Comparison of ENCODE assay signal across 16 cellular contexts in the genomic region with DNA sequence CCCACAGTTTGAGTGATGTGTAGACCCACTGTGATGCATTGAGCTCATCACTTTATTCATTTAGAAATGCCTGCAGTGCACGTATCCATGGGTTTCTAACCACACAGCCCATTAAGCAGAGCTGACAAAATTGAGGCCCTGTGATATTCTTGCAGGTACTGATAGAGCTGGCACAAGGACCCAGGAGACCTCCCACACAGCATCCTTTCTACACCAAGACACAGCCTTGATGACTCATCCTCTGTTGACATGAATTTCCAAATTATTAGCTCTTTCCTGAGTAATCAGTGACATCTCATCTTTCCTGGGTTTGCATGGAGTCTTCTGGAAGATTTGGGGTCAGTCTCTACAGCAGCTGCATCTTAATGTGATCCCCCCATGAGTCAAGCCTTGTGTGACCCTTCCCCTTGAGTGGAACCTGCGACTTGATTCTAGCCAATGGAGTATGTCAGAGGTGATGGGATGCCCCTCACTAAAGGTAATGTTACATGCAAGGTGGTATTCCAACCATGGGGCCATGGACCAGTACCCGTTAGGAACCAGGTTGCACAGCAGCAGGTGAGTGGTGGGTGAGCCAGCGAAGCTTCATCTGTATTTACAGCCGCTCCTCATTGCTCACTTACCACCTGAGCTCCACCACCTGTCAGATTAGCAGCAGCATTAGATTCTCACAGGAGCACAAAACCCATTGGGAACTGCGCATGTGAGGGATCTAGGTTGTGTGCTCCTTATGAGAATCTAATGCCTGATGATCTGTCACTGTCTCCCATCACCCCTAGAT.
DNase-seq lines count a peak whose midpoint lies in the region; ATAC-seq, FAIRE-seq and TF ChIP-seq lines count a peak whose summit lies in the region.
"Had no signal": no experiment of that assay in that cellular context is flagged by ENCODE, and none has a peak within 500 bp of the region (broad histone marks: within the 10 kb centered on the region; RNA-seq: fewer than 3 reads in every experiment).

No MANE protein-coding gene starts in this region.

- peaks cover 3% of the 10 kb centered on the region; the same call in 1 of the 2 replicates for H3K23me2 ChIP-seq in H1 (ENCODE audit: low read depth, low read length)

- H3K79me2 ChIP-seq in GM23248 (ENCODE audit: insufficient read depth): no peaks in the 10 kb centered on the region
- no peaks in the 10 kb centered on the region for H3K79me2 ChIP-seq in H1 (ENCODE audit: control insufficient read depth in 1 of 2, insufficient read depth in 2 of 2, low read length in 2 of 2)
- H3K79me2 ChIP-seq in osteoblast (ENCODE audit: insufficient read depth, low read length): no peaks in the 10 kb centered on the region

- no peak for TF ChIP-seq RAD21 in H1 (IDR thresholded peaks at IDR 0.05 in 1 of 2, conservative IDR thresholded peaks at IDR 0.05 in 1 of 2; ENCODE audit: low read depth in 2 of 2, low read length in 2 of 2)

- peak; percentile 89 for DNase-seq in GM23248
- peak; percentile 25 for DNase-seq in NCI-H146 treated with DMSO at 0.1 percent for 48 hours (lab: John Stamatoyannopoulos, UW; ENCODE audit: unreplicated experiment)
- DNase-seq in H1 (ENCODE audit: low read depth in 1 of 2, low spot score in 2 of 2): no peak
- DNase-seq in osteoblast (ENCODE audit: insufficient read length, low spot score, missing footprints): no peak
- DNase-seq in NCI-H2227 treated with DMSO at 0.1 percent for 48 hours (lab: John Stamatoyannopoulos, UW): no peak
- no peak for DNase-seq in left lung
- DNase-seq: activated CD4-positive, alpha-beta memory T cell treated with anti-CD3 and anti-CD28 coated beads for 36 hours; activated effector memory CD4-positive, alpha-beta T cell treated with anti-CD3 and anti-CD28 coated beads, Interleukin-2, amount 50 U/mL, for 16 hours; body of pancreas; COR-L47; Kasumi-1; mesendoderm; NCI-H2107; ovary; testis had no signal

- no peak for FAIRE-seq in H1 (lab: Jason Lieb, UNC)

- no peak overlapping the region for H3K23ac ChIP-seq in H1 (ENCODE audit: insufficient read length)

- H4K91ac ChIP-seq in H1 (replicated peaks; ENCODE audit: insufficient read length, low read length): peak overlapping the region; percentile 4

- H3K14ac ChIP-seq in H1 (ENCODE audit: insufficient read length): no peak overlapping the region

- H3K4ac ChIP-seq in H1 (replicated peaks; ENCODE audit: insufficient read length, low read depth, low read length): no peak overlapping the region

- H3K4me2 ChIP-seq in GM23248 (ENCODE audit: unreplicated experiment) (peak overlapping the region; percentile 74), H1 (ENCODE audit: insufficient read depth in 1 of 2, low read depth in 2 of 2, low read length in 2 of 2) (no peak overlapping the region), osteoblast (ENCODE audit: insufficient read depth, low read length) (no peak overlapping the region)

- TF ChIP-seq EP300 in H1 (IDR thresholded peaks at IDR 0.05; ENCODE audit: borderline replicate concordance in 1 of 2, low read depth in 2 of 2, low read length in 2 of 2): no peak

- no peak overlapping the region for H2BK15ac ChIP-seq in H1 (ENCODE audit: low read length)

- H2BK20ac ChIP-seq in H1 (ENCODE audit: low read length): peak overlapping the region; percentile 8; the same call in 1 of the 2 replicates

- POLR2A ChIA-PET in H1 (lab: Charles Lee; ENCODE audit: partially characterized antibody): interaction anchor here (1.2 kb wide), 1 partner anchor 54 kb away, joined by 3 read pairs; no protein-coding TSS in a partner anchor

- H2AK5ac ChIP-seq in H1 (ENCODE audit: low read depth, low read length): no peak overlapping the region; the same call in 1 of the 2 replicates

- in situ Hi-C loops in GM23248 (cut with MboI): no loop called here

- H3K4me1 ChIP-seq in GM23248 (ENCODE audit: insufficient read depth) (peaks cover 55% of the 10 kb centered on the region), H1 (replicated peaks in 1 of 4; ENCODE audit: control insufficient read depth in 3 of 4, insufficient read depth in 4 of 4, low read length in 3 of 4) (peaks cover 4 to 24% (median 21%) of the 10 kb centered on the region in 4 experiments; a peak in 6 of 7 replicates), osteoblast (ENCODE audit: insufficient read depth, low read length) (peaks cover 58% of the 10 kb centered on the region), left lung (no peaks in the 10 kb centered on the region)

- no peak overlapping the region for H2AFZ ChIP-seq in GM23248
- H2AFZ ChIP-seq in H1 (ENCODE audit: low read length): no peak overlapping the region
- H2AFZ ChIP-seq in osteoblast (ENCODE audit: low read length): no peak overlapping the region

- H3K27ac ChIP-seq in GM23248: peak overlapping the region; percentile 87; the same call in 1 of the 2 replicates
- no peak overlapping the region for H3K27ac ChIP-seq in H1 (ENCODE audit: low read depth, low read length)
- peak overlapping the region; percentile 98 for H3K27ac ChIP-seq in osteoblast (ENCODE audit: low read depth, low read length)
- no peak overlapping the region for H3K27ac ChIP-seq in left lung
- H3K27ac ChIP-seq: body of pancreas, ovary, testis had no signal

- no peaks in the 10 kb centered on the region for H3K36me3 ChIP-seq in GM23248 (ENCODE audit: low read depth)
- H3K36me3 ChIP-seq in H1 (ENCODE audit: control insufficient read depth in 2 of 4, insufficient read depth in 4 of 4, low read length in 3 of 4): peaks cover 0 to 6% (median 0%) of the 10 kb centered on the region in 4 experiments; a peak in 2 of 8 replicates
- no peaks in the 10 kb centered on the region for H3K36me3 ChIP-seq in osteoblast (ENCODE audit: insufficient read depth, low read length)
- no peaks in the 10 kb centered on the region for H3K36me3 ChIP-seq in left lung
- H3K36me3 ChIP-seq: ovary had no signal

- WGBS in GM23248 (ENCODE audit: low coverage in 1 of 2, low lambda C conversion rate in 2 of 2, missing lambda C conversion rate in 2 of 2), 2 experiments: 71 to 73% methylated on average over 6 of the region's 6 CpGs
- 88% methylated on average over 6 of the region's 6 CpGs; no CpG with 5 or more reads in 1 of the 2 experiments for WGBS in H1 (ENCODE audit: extremely low coverage in 1 of 2, insufficient coverage in 1 of 2, insufficient read length in 1 of 2, insufficient replicate concordance in 2 of 2, low coverage in 1 of 2, low lambda C conversion rate in 2 of 2, missing lambda C conversion rate in 1 of 2), 2 experiments

- H3K27me3 ChIP-seq in GM23248 (replicated peaks; ENCODE audit: insufficient read depth) (no peaks in the 10 kb centered on the region), H1 (replicated peaks in 1 of 4; ENCODE audit: control insufficient read depth in 3 of 4, extremely low read depth in 1 of 4, insufficient read depth in 3 of 4, low read length in 3 of 4) (no peaks in the 10 kb centered on the region), osteoblast (ENCODE audit: insufficient read depth, low read length) (no peaks in the 10 kb centered on the region), left lung (no peaks in the 10 kb centered on the region)
- H3K27me3 ChIP-seq: body of pancreas, ovary, testis had no signal

- peak overlapping the region; percentile 11; the same call in 1 of the 2 replicates for H2BK12ac ChIP-seq in H1 (ENCODE audit: low read depth, low read length)

- peak overlapping the region; percentile 16; the same call in 1 of the 2 replicates for H2BK5ac ChIP-seq in H1 (ENCODE audit: low read depth, low read length)

- no peak overlapping the region for H3K56ac ChIP-seq in H1 (replicated peaks; ENCODE audit: insufficient read length, low read depth, low read length)

- no peak for ATAC-seq in left lung
- ATAC-seq in GM21717 (IDR thresholded peaks at IDR 0.05; ENCODE audit: unreplicated experiment): no peak
- ATAC-seq: body of pancreas had no signal

- H4K5ac ChIP-seq in H1 (ENCODE audit: insufficient read length, low read depth, low read length): no peak overlapping the region

- H3K9me3 ChIP-seq in GM23248 (ENCODE audit: low read depth): no peaks in the 10 kb centered on the region
- H3K9me3 ChIP-seq in H1 (ENCODE audit: insufficient read depth in 2 of 2, low read depth in 1 of 2, low read length in 1 of 2): peaks cover 12 to 14% of the 10 kb centered on the region in 2 experiments
- H3K9me3 ChIP-seq in osteoblast (ENCODE audit: low read depth, low read length): no peaks in the 10 kb centered on the region
- no peaks in the 10 kb centered on the region for H3K9me3 ChIP-seq in left lung
- H3K9me3 ChIP-seq: body of pancreas, ovary, testis had no signal

- no peaks in the 10 kb centered on the region for H4K20me1 ChIP-seq in GM23248 (ENCODE audit: insufficient read depth)
- H4K20me1 ChIP-seq in H1 (replicated peaks in 1 of 2; ENCODE audit: control insufficient read depth in 1 of 2, insufficient read depth in 2 of 2, low read length in 2 of 2): peaks cover 0 to 3% of the 10 kb centered on the region in 2 experiments
- H4K20me1 ChIP-seq in osteoblast (ENCODE audit: insufficient read depth, low read length): no peaks in the 10 kb centered on the region

- no peaks in the 10 kb centered on the region for H3K79me1 ChIP-seq in H1 (ENCODE audit: low read depth, low read length)

- H3K9ac ChIP-seq in GM23248 (no peak overlapping the region), H1 (replicated peaks in 1 of 4; ENCODE audit: extremely low read depth in 1 of 4, low read depth in 3 of 4, low read length in 3 of 4) (no peak overlapping the region)

- H3F3A ChIP-seq in GM23248 (ENCODE audit: insufficient read depth): peaks cover 54% of the 10 kb centered on the region

- no peak for TF ChIP-seq CTCF in H1 (IDR thresholded peaks at IDR 0.05; ENCODE audit: control extremely low read depth in 1 of 3, insufficient read depth in 1 of 3, low read depth in 1 of 3, low read length in 3 of 3)
- no peak for TF ChIP-seq CTCF in osteoblast (IDR thresholded peaks at IDR 0.05; ENCODE audit: extremely low read depth, low read depth, low read length)
- no peak for TF ChIP-seq CTCF in left lung (IDR thresholded peaks at IDR 0.05)

- H3K9me2 ChIP-seq in GM23248 (ENCODE audit: insufficient read depth): no peaks in the 10 kb centered on the region

- intact Hi-C loops in left lung (cut with DNase I): no loop called here

- H3K4me3 ChIP-seq in GM23248 (no peak overlapping the region), H1 (ENCODE audit: extremely low read depth in 1 of 4, insufficient read depth in 2 of 4, low read depth in 3 of 4, low read length in 4 of 4) (no peak overlapping the region), osteoblast (ENCODE audit: insufficient read depth, low read length) (no peak overlapping the region), left lung (no peak overlapping the region)
- H3K4me3 ChIP-seq: body of pancreas, ovary, testis had no signal

- peak overlapping the region; percentile 19; the same call in 1 of the 2 replicates for H3K18ac ChIP-seq in H1 (ENCODE audit: extremely low read depth, low read length)

- TF ChIP-seq POLR2A in H1 (IDR thresholded peaks at IDR 0.05; ENCODE audit: control extremely low read depth in 1 of 2, low read depth in 2 of 2, low read length in 2 of 2): no peak

- H4K8ac ChIP-seq in H1 (ENCODE audit: extremely low read depth, insufficient read depth, low read length): no peak overlapping the region

- H2BK120ac ChIP-seq in H1 (replicated peaks; ENCODE audit: low read depth, low read length): peak overlapping the region; percentile 3

- CTCF ChIA-PET in H1 (lab: Charles Lee; ENCODE audit: partially characterized antibody): interaction anchor here (0.7 to 1.6 kb wide), 6 partner anchors 8 to 133 kb away, joined by 3 to 6 read pairs (median 4); no protein-coding TSS in a partner anchor

TF ChIP-seq in H1, 55 proteins besides CTCF, POLR2A, EP300 and RAD21 (continues in another document):
- TF ChIP-seq MAFK (IDR thresholded peaks at IDR 0.05; ENCODE audit: low read depth, low read length): no peak

Comparison
In these comparisons a context has a peak if more than half of its experiments do, and no peak if none do; other contexts are left out.
1. DNase-seq: peak in GM23248 (single experiment) and NCI-H146 treated with DMSO at 0.1 percent for 48 hours (single experiment); none in H1 (0 of 2), osteoblast (single experiment), NCI-H2227 treated with DMSO at 0.1 percent for 48 hours (single experiment) and left lung (0 of 2).
2. H3K27ac ChIP-seq: peak in GM23248 (single experiment) and osteoblast (single experiment); none in H1 (single experiment) and left lung (0 of 2).